In the genomic region with DNA sequence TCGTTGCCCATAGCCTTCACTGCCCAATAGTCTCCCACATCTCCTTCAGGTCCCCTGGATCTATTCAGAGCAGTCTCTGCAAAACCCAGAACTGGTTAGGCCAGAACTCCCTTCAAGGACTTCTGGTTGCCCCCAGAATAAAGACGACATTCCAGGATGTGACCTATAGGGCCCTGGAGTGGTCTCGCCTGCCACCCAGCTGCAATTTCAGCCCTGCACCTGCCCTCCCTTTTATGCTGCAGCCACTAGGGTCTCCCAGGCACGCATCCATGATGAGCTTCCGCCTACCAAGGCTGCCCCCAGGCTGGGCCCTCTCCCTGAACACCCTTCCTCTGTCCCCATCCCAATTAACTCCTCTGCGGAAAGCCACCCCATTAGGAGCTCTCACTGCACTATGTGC, we compare ENCODE assay signal across 1 cellular context.
TF ChIP-seq lines count a peak whose summit lies in the region.

No MANE protein-coding gene starts in this region.

TF ChIP-seq in WTC11, 78 proteins besides CTCF, POLR2A, EP300 and RAD21:
- TF ChIP-seq GRHL2 (CRISPR knock-in tag; IDR thresholded peaks at IDR 0.05; ENCODE audit: insufficient replicate concordance, severe bottlenecking) = no peak
- TF ChIP-seq ZNF232 (CRISPR knock-in tag; IDR thresholded peaks at IDR 0.05) = 0 out of 2 replicates have a peak, but pooled peaks have one; percentile 19
- TF ChIP-seq ATF1 (CRISPR knock-in tag; IDR thresholded peaks at IDR 0.05) = no peak
- TF ChIP-seq ZNF317 (CRISPR knock-in tag; IDR thresholded peaks at IDR 0.05; ENCODE audit: borderline replicate concordance, low read depth) = no peak
